20 cellular contexts compared by ENCODE assay signal in the genomic region with DNA sequence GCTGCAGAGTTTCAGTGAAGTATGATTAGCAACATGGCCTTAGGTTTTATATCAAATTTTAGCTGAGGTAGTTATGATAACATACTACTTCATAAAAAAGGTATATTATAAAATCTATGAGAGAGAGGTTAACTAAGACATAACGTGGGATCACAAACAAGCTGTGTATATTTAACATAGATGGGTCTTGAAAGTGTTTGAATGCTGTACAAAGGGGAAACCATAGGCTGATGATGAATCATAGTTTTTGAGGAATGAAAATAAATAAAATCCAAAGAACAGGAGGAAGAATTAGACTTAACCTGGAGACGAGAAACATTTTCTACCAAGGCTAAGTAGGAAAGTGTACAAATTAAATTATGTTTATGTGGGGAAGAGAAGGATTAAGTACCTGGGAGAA.
DNase-seq lines count a peak whose midpoint lies in the region; TF ChIP-seq lines count a peak whose summit lies in the region.
"Had no signal": no experiment of that assay in that cellular context is flagged by ENCODE, and none has a peak within 500 bp of the region (broad histone marks: within the 10 kb centered on the region; RNA-seq: fewer than 3 reads in every experiment).

No MANE protein-coding gene starts in this region.

- 90 to 93% methylated on average over 2 of the region's 2 CpGs for WGBS in testis, 2 donors
- 92 to 93% methylated on average over 2 of the region's 2 CpGs for WGBS in thyroid gland, 2 donors

- H3K4me3 ChIP-seq in PC-9 (no peak overlapping the region), choroid plexus epithelial cell (ENCODE audit: low read depth, low read length) (no peak overlapping the region), testis (no peak overlapping the region), thyroid gland (replicated peaks in 1 of 3) (no peak overlapping the region)
- H3K4me3 ChIP-seq: A549; BLaER1 treated with 17β-estradiol and CSF1 and Interleukin-3, amounts not matched to agents 10 nM and 100 nM; GM12878; GM23248 had no signal

- TF ChIP-seq CTCF in PC-9 (conservative IDR thresholded peaks at IDR 0.05) (no peak), choroid plexus epithelial cell (conservative IDR thresholded peaks at IDR 0.05; ENCODE audit: low read depth, low read length) (no peak), testis (IDR thresholded peaks at IDR 0.05) (no peak), thyroid gland (IDR thresholded peaks at IDR 0.05) (no peak)

- H3K27ac ChIP-seq in PC-9 (no peak overlapping the region), testis (no peak overlapping the region), thyroid gland (no peak overlapping the region)
- H3K27ac ChIP-seq: A549; BLaER1 treated with 17β-estradiol and CSF1 and Interleukin-3, amounts not matched to agents 10 nM and 100 nM; GM23248 had no signal

- CTCF ChIA-PET in PC-9 (lab: Charles Lee) = no interaction called here

- H3K36me3 ChIP-seq in PC-9 (ENCODE audit: low read depth) (no peaks in the 10 kb centered on the region), testis (ENCODE audit: low read depth, missing control alignments) (no peaks in the 10 kb centered on the region), thyroid gland (no peaks in the 10 kb centered on the region)
- H3K36me3 ChIP-seq: BE2C; BLaER1 treated with 17β-estradiol and CSF1 and Interleukin-3, amounts not matched to agents 10 nM and 100 nM had no signal

- H3K79me2 ChIP-seq in PC-9 (ENCODE audit: low read depth) = no peaks in the 10 kb centered on the region

- intact Hi-C loops in PC-9 (cut with micrococcal nuclease; ENCODE audit: unreplicated experiment) (no loop called here), testis (cut with DNase I; ENCODE audit: low total_unique reads) (no loop called here), thyroid gland (cut with DNase I) (no loop called here)

- POLR2A ChIA-PET in PC-9 (lab: Charles Lee; ENCODE audit: unreplicated experiment) = interaction anchor here (0.6 kb wide), 1 partner anchor 35 kb away, joined by 5 read pairs; no protein-coding TSS in a partner anchor

- BruUV-seq in PC-9 (replicated peaks; lab: Mats Ljungman, UMichigan) = no TSS peak

- H3K27me3 ChIP-seq in PC-9 (ENCODE audit: insufficient read depth, low read depth) = no peaks in the 10 kb centered on the region
- no peaks in the 10 kb centered on the region for H3K27me3 ChIP-seq in testis
- no peaks in the 10 kb centered on the region for H3K27me3 ChIP-seq in thyroid gland
- H3K27me3 ChIP-seq: BE2C; BLaER1 treated with 17β-estradiol and CSF1 and Interleukin-3, amounts not matched to agents 10 nM and 100 nM had no signal

- H3K9me2 ChIP-seq in PC-9 (ENCODE audit: insufficient read depth) = no peaks in the 10 kb centered on the region

- no peak for TF ChIP-seq POLR2A in testis (IDR thresholded peaks at IDR 0.05)
- no peak for TF ChIP-seq POLR2A in thyroid gland (IDR thresholded peaks at IDR 0.05)

- 0 out of 2 replicates have a peak overlapping the region, but pooled peaks have one; percentile 5 for H3K4me2 ChIP-seq in PC-9
- H3K4me2 ChIP-seq: A549; BLaER1 treated with 17β-estradiol and CSF1 and Interleukin-3, amounts not matched to agents 10 nM and 100 nM had no signal

- H2AFZ ChIP-seq in PC-9 = peak overlapping the region; percentile 17; the same call in 1 of the 2 replicates
- H2AFZ ChIP-seq: GM23248 had no signal

- DNase-seq in HCEC 1CT (peak; percentile 23), PC-9 (no peak), choroid plexus epithelial cell (ENCODE audit: low read depth) (peak; percentile 53), testis (no peak), NCI-H146 treated with DMSO at 0.1 percent for 48 hours (lab: John Stamatoyannopoulos, UW; ENCODE audit: unreplicated experiment) (no peak), hepatic stellate cell (ENCODE audit: low spot score) (no peak), thyroid gland (no peak)
- DNase-seq: 8988T; ACHN; AML-193; BE2C; CD4-positive, alpha-beta T cell; CD8-positive, alpha-beta memory T cell; DMS 273 treated with DMSO at 0.1 percent for 48 hours; DMS79 treated with DMSO at 0.1 percent for 48 hours; GM23248; H7 had no signal

- H3F3A ChIP-seq in PC-9 (ENCODE audit: insufficient read depth, low read depth) = no peaks in the 10 kb centered on the region

- H3K4me1 ChIP-seq in PC-9 (replicated peaks; ENCODE audit: insufficient read depth) (peaks cover 10% of the 10 kb centered on the region), testis (no peaks in the 10 kb centered on the region), thyroid gland (no peaks in the 10 kb centered on the region)
- H3K4me1 ChIP-seq: A549; BE2C; BLaER1 treated with 17β-estradiol and CSF1 and Interleukin-3, amounts not matched to agents 10 nM and 100 nM had no signal

- no peaks in the 10 kb centered on the region for H3K9me3 ChIP-seq in PC-9 (ENCODE audit: insufficient read depth, low read depth)
- no peaks in the 10 kb centered on the region for H3K9me3 ChIP-seq in testis
- H3K9me3 ChIP-seq in thyroid gland = no peaks in the 10 kb centered on the region
- H3K9me3 ChIP-seq: A549; BE2C; BLaER1 treated with 17β-estradiol and CSF1 and Interleukin-3, amounts not matched to agents 10 nM and 100 nM had no signal

- H4K20me1 ChIP-seq in PC-9 (ENCODE audit: insufficient read depth) = no peaks in the 10 kb centered on the region
- H4K20me1 ChIP-seq: BLaER1 treated with 17β-estradiol and CSF1 and Interleukin-3, amounts not matched to agents 10 nM and 100 nM had no signal

Comparison
In these comparisons a context has a peak if more than half of its experiments do, and no peak if none do; other contexts are left out.
1. DNase-seq: peak in HCEC 1CT (single experiment) and choroid plexus epithelial cell (single experiment); none in PC-9 (0 of 2), testis (single experiment), NCI-H146 treated with DMSO at 0.1 percent for 48 hours (single experiment), hepatic stellate cell (single experiment) and thyroid gland (0 of 2).